In genomic region chr9:125241000-125241862, GRCh38 we compare ENCODE assay signal across 8 cellular contexts. TPM values are rescaled to one million over a fixed set of nuclear protein-coding genes. Genes with fewer than 3 reads are reported as not detected.
DNase-seq lines count a peak whose midpoint lies in the region; ATAC-seq and TF ChIP-seq lines count a peak whose summit lies in the region.

Gene HSPA5, minus strand, starts transcription at chr9:125241343. Its CDS starts 217 bp downstream, at chr9:125241126.

- TF ChIP-seq POLR2A in suprapubic skin (IDR thresholded peaks at IDR 0.05): peak; percentile 86 to 96

- peak; percentile 91 for ATAC-seq in HG02588 (IDR thresholded peaks at IDR 0.05; ENCODE audit: unreplicated experiment)
- peak; percentile 94 for ATAC-seq in SK-N-SH treated with all-trans-retinoic acid at 6 μM for 48 hours

- CTCF ChIA-PET in GM10248 (lab: Yijun Ruan, JAX): interaction anchor here (0.9 to 3.8 kb wide), 6 partner anchors 10 to 95 kb away, joined by 3 to 17 read pairs (median 4); partner anchors contain the start of gene GAPVD1

- TF ChIP-seq EP300 in suprapubic skin (IDR thresholded peaks at IDR 0.05): no peak

- peaks cover 36% of the 10 kb centered on the region for H3K36me3 Mint-ChIP-seq in activated naive CD4-positive, alpha-beta T cell treated with anti-CD3 and anti-CD28 coated beads, Interleukin-2, amount 50 U/mL, for 24 hours

- peak; percentile 98 for DNase-seq in GM10248 (ENCODE audit: extremely low spot score)
- DNase-seq in NCI-H1092 (lab: John Stamatoyannopoulos, UW): peak; percentile 99
- DNase-seq in globus pallidus (ENCODE audit: low spot score): peak; percentile 99
- DNase-seq in nucleus accumbens (lab: John Stamatoyannopoulos, UW): peak; percentile 88 to 100 (median 99)
- peak; percentile 100 for DNase-seq in suprapubic skin (ENCODE audit: low spot score in 2 of 2)

- peaks cover 43% of the 10 kb centered on the region for H3K4me1 ChIP-seq in suprapubic skin

- WGBS in suprapubic skin: under 1% methylated on average over 28 of the region's 59 CpGs

- POLR2A ChIA-PET in GM10248 (lab: Yijun Ruan, JAX): interaction anchor here (0.5 to 1.4 kb wide), 19 partner anchors 8 to 1314 kb away, joined by 3 to 24 read pairs (median 5); partner anchors contain the start of genes GAPVD1 and SCAI

- H3K4me3 Mint-ChIP-seq in activated naive CD4-positive, alpha-beta T cell treated with anti-CD3 and anti-CD28 coated beads, Interleukin-2, amount 50 U/mL, for 24 hours: peak within 1 kb of the TSS; percentile 99

- TF ChIP-seq CTCF in GM10248 (IDR thresholded peaks at IDR 0.05; ENCODE audit: control extremely low read depth, extremely low read depth, low read depth, missing control alignments) (no peak), suprapubic skin (IDR thresholded peaks at IDR 0.05) (peak in 1 of 2 donors; percentile 10)

- no peaks in the 10 kb centered on the region for H3K27me3 ChIP-seq in suprapubic skin

- peak within 1 kb of the TSS; percentile 99 for H3K27ac Mint-ChIP-seq in activated naive CD4-positive, alpha-beta T cell treated with anti-CD3 and anti-CD28 coated beads, Interleukin-2, amount 50 U/mL, for 24 hours

- H3K9me3 ChIP-seq in suprapubic skin: no peaks in the 10 kb centered on the region

- H3K27ac ChIP-seq in suprapubic skin: peak within 1 kb of the TSS; percentile 86

- H3K9me3 Mint-ChIP-seq in activated naive CD4-positive, alpha-beta T cell treated with anti-CD3 and anti-CD28 coated beads, Interleukin-2, amount 50 U/mL, for 24 hours: no peaks in the 10 kb centered on the region

- H3K27me3 Mint-ChIP-seq in activated naive CD4-positive, alpha-beta T cell treated with anti-CD3 and anti-CD28 coated beads, Interleukin-2, amount 50 U/mL, for 24 hours: no peaks in the 10 kb centered on the region

- peaks cover 34% of the 10 kb centered on the region for H3K36me3 ChIP-seq in suprapubic skin

- peak within 1 kb of the TSS; percentile 67 for H3K4me3 ChIP-seq in suprapubic skin

- peaks cover 38% of the 10 kb centered on the region for H3K4me1 Mint-ChIP-seq in activated naive CD4-positive, alpha-beta T cell treated with anti-CD3 and anti-CD28 coated beads, Interleukin-2, amount 50 U/mL, for 24 hours

TF ChIP-seq in SK-N-SH treated with all-trans-retinoic acid at 6 μM for 48 hours, 23 proteins besides CTCF, POLR2A, EP300 and RAD21:
- no peak for TF ChIP-seq RARB (CRISPR knock-in tag; IDR thresholded peaks at IDR 0.05)
- TF ChIP-seq ARNTL (CRISPR knock-in tag; IDR thresholded peaks at IDR 0.05; ENCODE audit: borderline replicate concordance, low read depth): no peak
- no peak for TF ChIP-seq TOX (CRISPR knock-in tag; IDR thresholded peaks at IDR 0.05; ENCODE audit: borderline replicate concordance)
- no peak for TF ChIP-seq BACH2 (CRISPR knock-in tag; IDR thresholded peaks at IDR 0.05; ENCODE audit: borderline replicate concordance)
- no peak for TF ChIP-seq POU6F1 (CRISPR knock-in tag; IDR thresholded peaks at IDR 0.05; ENCODE audit: borderline replicate concordance, low read depth)
- TF ChIP-seq ZC3H10 (CRISPR knock-in tag; IDR thresholded peaks at IDR 0.05): no peak
- no peak for TF ChIP-seq ZNF8 (CRISPR knock-in tag; IDR thresholded peaks at IDR 0.05)

RNA-seq across cellular contexts. Expression of gene HSPA5, which starts in this region (rescaled TPM):
- total RNA-seq in suprapubic skin: 10 to 100 TPM; 42.4 to 88.4 (median 74.6) TPM

Comparison
In these comparisons a context has a peak if more than half of its experiments do, and no peak if none do; other contexts are left out.
1. Peak in every context shown above with its lines: DNase-seq, ATAC-seq, H3K4me3 ChIP-seq and H3K27ac ChIP-seq.